9 cellular contexts compared by ENCODE assay signal in genomic region chr15:73752817-73753214, GRCh38. TPM values are rescaled to one million over a fixed set of nuclear protein-coding genes. Genes with fewer than 3 reads are reported as not detected.
DNase-seq lines count a peak whose midpoint lies in the region; ATAC-seq and TF ChIP-seq lines count a peak whose summit lies in the region.
"Had no signal": no experiment of that assay in that cellular context is flagged by ENCODE, and none has a peak within 500 bp of the region (broad histone marks: within the 10 kb centered on the region; RNA-seq: fewer than 3 reads in every experiment).

No MANE protein-coding gene starts in this region.

- peak overlapping the region; percentile 58 for H3K4me3 ChIP-seq in AG10803 (ENCODE audit: low read length)
- H3K4me3 ChIP-seq in Panc1 (ENCODE audit: low read depth in 2 of 2, low read length in 2 of 2) = peak overlapping the region; percentile 36 to 45; a peak in 3 of 4 replicates
- H3K4me3 ChIP-seq in ovary = peak overlapping the region; percentile 52

- H3K27ac ChIP-seq in Panc1 (ENCODE audit: low read length) (no peak overlapping the region), ovary (peak overlapping the region; percentile 14 to 29)

- H3K27me3 ChIP-seq in Panc1 (ENCODE audit: control insufficient read depth, insufficient read depth, low read length) (no peaks in the 10 kb centered on the region; the same call in 1 of the 2 replicates), ovary (no peaks in the 10 kb centered on the region)

- BruUV-seq in Panc1 (replicated peaks; lab: Mats Ljungman, UMichigan) = no TSS peak

- ATAC-seq in Panc1 (peak; percentile 68), HG03521 (IDR thresholded peaks at IDR 0.05; ENCODE audit: unreplicated experiment) (no peak)

- POLR2A ChIA-PET in Panc1 (lab: Charles Lee) = no interaction called here

- H3K9me3 ChIP-seq in Panc1 (ENCODE audit: control insufficient read depth, insufficient read depth, low read depth, low read length) (no peaks in the 10 kb centered on the region), ovary (no peaks in the 10 kb centered on the region)

- no peaks in the 10 kb centered on the region for H3K36me3 ChIP-seq in Panc1 (ENCODE audit: control insufficient read depth, insufficient read depth, low read length)
- H3K36me3 ChIP-seq in ovary = no peaks in the 10 kb centered on the region

- in situ Hi-C loops in Panc1 (cut with HindIII; ENCODE audit: low pct_unique_long_range_greater_than_20kb, low sequenced_read_pairs) = no loop called here

- WGBS in ovary, 3 donors = 0 to 2% (median 0%) methylated on average over 24 to 56 of the region's 58 CpGs

- no peak for DNase-seq in AG10803 (ENCODE audit: low read depth)
- no peak for DNase-seq in Panc1 (ENCODE audit: low read depth, low spot score)
- DNase-seq in germinal center (ENCODE audit: low spot score) = peak; percentile 17
- peak in 3 of 5 donors; percentile 43 to 69 (median 46) for DNase-seq in ovary
- no peak for DNase-seq in EL
- no peak for DNase-seq in SIG-M5 (lab: John Stamatoyannopoulos, UW)
- no peak for DNase-seq in activated CD4-positive, alpha-beta T cell treated with anti-CD3 and anti-CD28 coated beads, Interleukin-2, amount 50 U/mL, for 4 hours
- DNase-seq: activated CD8-positive, alpha-beta memory T cell treated with anti-CD3 and anti-CD28 coated beads, Interleukin-2, amount 50 U/mL, for 4 hours had no signal

- intact Hi-C loops in Panc1 (cut with micrococcal nuclease; ENCODE audit: unreplicated experiment) (no loop called here), ovary (cut with DNase I) (no loop called here)

- CTCF ChIA-PET in Panc1 (lab: Charles Lee) = no interaction called here

- H3K4me1 ChIP-seq in Panc1 (ENCODE audit: control insufficient read depth, insufficient read depth, low read length) (peaks cover 3% of the 10 kb centered on the region; the same call in 1 of the 2 replicates), ovary (ENCODE audit: insufficient read depth) (peaks cover 3% of the 10 kb centered on the region)

- no peak for TF ChIP-seq EP300 in ovary (IDR thresholded peaks at IDR 0.05)

- TF ChIP-seq CTCF in AG10803 (conservative IDR thresholded peaks at IDR 0.05; ENCODE audit: low read length) (no peak), Panc1 (IDR thresholded peaks at IDR 0.05) (no peak), ovary (IDR thresholded peaks at IDR 0.05) (no peak)

- no peak for TF ChIP-seq POLR2A in ovary (IDR thresholded peaks at IDR 0.05)

RNA-seq across cellular contexts. Expression of gene INSYN1, which starts 0.3 kb away (rescaled TPM):
- total RNA-seq in Panc1 (2021; ENCODE audit: unreplicated experiment) (2.6 TPM), ovary (10 to 100 TPM in 6 of 7 donors, 1 to 10 TPM in 1; 4.9 to 86.3 (median 32.6) TPM)
- polyA plus RNA-seq in Panc1 (2012; ENCODE audit: insufficient read length) = 2.0 TPM
- polyA plus RNA-seq in ovary = 10 to 100 TPM in 1 of 2 donors, under 1 TPM in 1; 0.43 to 11.9 TPM

Comparison
In these comparisons a context has a peak if more than half of its experiments do, and no peak if none do; other contexts are left out.
1. DNase-seq: peak in germinal center (single experiment) and ovary (3 of 5); none in AG10803 (single experiment), Panc1 (single experiment), EL (single experiment), SIG-M5 (single experiment) and activated CD4-positive, alpha-beta T cell treated with anti-CD3 and anti-CD28 coated beads, Interleukin-2, amount 50 U/mL, for 4 hours (0 of 2).
2. Peak in every context shown above with its lines, with median percentiles within 50 percentile points of each other: H3K4me3 ChIP-seq.